1 cellular context compared by ENCODE assay signal in the genomic region with DNA sequence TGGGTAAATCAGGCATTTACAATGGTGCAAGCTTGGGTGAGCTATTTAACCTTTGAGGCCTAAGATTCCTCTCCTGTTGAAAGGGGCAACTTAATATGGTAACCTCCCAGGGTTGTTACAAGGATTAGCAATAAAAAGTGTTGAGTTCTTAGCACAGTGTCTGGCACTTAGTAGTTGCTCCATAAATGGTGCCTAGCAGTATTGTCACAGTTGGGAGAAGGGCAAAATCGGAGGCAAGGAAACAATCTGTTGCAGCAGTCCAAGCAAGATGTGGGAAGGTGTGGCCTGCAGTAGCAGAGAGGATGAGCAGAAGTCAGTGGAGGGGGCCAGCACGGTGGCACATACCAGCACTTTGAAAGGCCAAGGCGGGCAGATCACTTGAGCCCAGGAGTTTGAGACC.
TF ChIP-seq lines count a peak whose summit lies in the region.

No MANE protein-coding gene starts in this region.

TF ChIP-seq in SK-N-SH treated with all-trans-retinoic acid at 6 μM for 48 hours, 23 proteins besides CTCF, POLR2A, EP300 and RAD21 (continued from another document):
- TF ChIP-seq CREB5 (CRISPR knock-in tag; IDR thresholded peaks at IDR 0.05; ENCODE audit: low read depth) (no peak), PPARA (CRISPR knock-in tag; IDR thresholded peaks at IDR 0.05; ENCODE audit: borderline replicate concordance) (no peak), SNAI2 (CRISPR knock-in tag; IDR thresholded peaks at IDR 0.05) (no peak), BACH2 (CRISPR knock-in tag; IDR thresholded peaks at IDR 0.05; ENCODE audit: borderline replicate concordance) (no peak), GLIS3 (CRISPR knock-in tag; IDR thresholded peaks at IDR 0.05) (no peak), POU6F1 (CRISPR knock-in tag; IDR thresholded peaks at IDR 0.05; ENCODE audit: borderline replicate concordance, low read depth) (no peak), TSHZ2 (CRISPR knock-in tag; IDR thresholded peaks at IDR 0.05) (no peak), TCF4 (CRISPR knock-in tag; IDR thresholded peaks at IDR 0.05; ENCODE audit: borderline replicate concordance) (no peak), ZFP30 (CRISPR knock-in tag; IDR thresholded peaks at IDR 0.05) (no peak)
